In the genomic region with DNA sequence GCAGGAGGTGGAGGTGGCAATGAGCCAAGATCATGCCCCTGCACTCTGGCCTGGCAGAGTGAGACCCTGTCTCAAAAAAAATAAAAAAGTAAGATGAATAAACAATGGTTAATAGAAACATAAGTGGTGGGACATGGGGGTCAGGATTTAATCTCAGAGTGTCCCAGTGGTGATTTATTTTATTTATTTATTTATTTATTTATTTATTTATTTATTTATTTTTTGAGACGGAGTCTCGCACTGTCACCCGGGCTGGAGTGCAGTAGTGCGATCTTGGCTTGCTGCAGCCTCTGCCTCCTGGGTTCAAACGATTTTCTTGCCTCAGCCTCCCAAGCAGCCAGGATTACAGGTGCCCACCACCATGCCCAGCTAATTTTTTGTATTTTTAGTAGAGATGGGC, we compare ENCODE assay signal across 20 cellular contexts.
A peak's percentile ranks its signal among the peaks of the same experiment; 100 is the strongest.
DNase-seq lines count a peak whose midpoint lies in the region; ATAC-seq, FAIRE-seq and TF ChIP-seq lines count a peak whose summit lies in the region.
"Had no signal": no experiment of that assay in that cellular context is flagged by ENCODE, and none has a peak within 500 bp of the region (broad histone marks: within the 10 kb centered on the region; RNA-seq: fewer than 3 reads in every experiment).

No MANE protein-coding gene starts in this region.

- TF ChIP-seq EP300 in A549 (IDR thresholded peaks at IDR 0.05): no peak
- TF ChIP-seq EP300 in K562 (IDR thresholded peaks at IDR 0.05; ENCODE audit: low read length): no peak
- no peak for TF ChIP-seq EP300 in gastroesophageal sphincter (IDR thresholded peaks at IDR 0.05)

- no peaks in the 10 kb centered on the region for H3K4me1 ChIP-seq in A549
- H3K4me1 ChIP-seq in K562 (replicated peaks in 1 of 2; ENCODE audit: control insufficient read depth in 2 of 2, insufficient read depth in 2 of 2, low read length in 2 of 2): no peaks in the 10 kb centered on the region
- H3K4me1 ChIP-seq in gastroesophageal sphincter: no peaks in the 10 kb centered on the region

- H3K9me3 Mint-ChIP-seq in CD4-positive, alpha-beta T cell: no peaks in the 10 kb centered on the region
- H3K9me3 Mint-ChIP-seq in natural killer cell treated with Interleukin-12 subunit alpha and Interleukin-12 subunit beta and Interleukin-15 and Interleukin-18, amount 100 ng/mL, for 72 hours: no peaks in the 10 kb centered on the region

- no peak overlapping the region for H3K4me3 Mint-ChIP-seq in CD4-positive, alpha-beta T cell
- H3K4me3 Mint-ChIP-seq in natural killer cell treated with Interleukin-12 subunit alpha and Interleukin-12 subunit beta and Interleukin-15 and Interleukin-18, amount 100 ng/mL, for 72 hours: peak overlapping the region; percentile 71
- H3K4me3 Mint-ChIP-seq: CD14-positive monocyte had no signal

- H3K36me3 ChIP-seq in K562 (ENCODE audit: control insufficient read depth, insufficient read depth, low read length): no peaks in the 10 kb centered on the region
- no peaks in the 10 kb centered on the region for H3K36me3 ChIP-seq in gastroesophageal sphincter
- H3K36me3 ChIP-seq: BE2C had no signal

- H3K27me3 ChIP-seq in CD4-positive, alpha-beta T cell (ENCODE audit: control insufficient read depth, insufficient read depth, low read length): no peaks in the 10 kb centered on the region
- H3K27me3 ChIP-seq in K562 (ENCODE audit: control insufficient read depth in 2 of 2, insufficient read depth in 2 of 2, low read length in 2 of 2): peaks cover 19 to 32% of the 10 kb centered on the region in 2 experiments
- H3K27me3 ChIP-seq in gastroesophageal sphincter: no peaks in the 10 kb centered on the region
- H3K27me3 ChIP-seq: BE2C had no signal

- TF ChIP-seq POLR2A in A549 (IDR thresholded peaks at IDR 0.05; ENCODE audit: low read length) (no peak), K562 (conservative IDR thresholded peaks at IDR 0.05) (no peak), gastroesophageal sphincter (IDR thresholded peaks at IDR 0.05) (no peak)

- H3K4me3 ChIP-seq in A549: no peak overlapping the region
- no peak overlapping the region for H3K4me3 ChIP-seq in K562
- H3K4me3 ChIP-seq in gastroesophageal sphincter: no peak overlapping the region

- H3K79me2 ChIP-seq in K562 (ENCODE audit: control insufficient read depth, insufficient read depth, low read length): no peaks in the 10 kb centered on the region

- H3K4me1 Mint-ChIP-seq in CD4-positive, alpha-beta T cell (ENCODE audit: low read depth): peaks cover 18% of the 10 kb centered on the region
- peaks cover 37 to 39% of the 10 kb centered on the region in 2 donors for H3K4me1 Mint-ChIP-seq in natural killer cell treated with Interleukin-12 subunit alpha and Interleukin-12 subunit beta and Interleukin-15 and Interleukin-18, amount 100 ng/mL, for 72 hours (ENCODE audit: low read depth in 2 of 2)
- H3K4me1 Mint-ChIP-seq: CD14-positive monocyte had no signal

- H3K9me3 ChIP-seq in A549 (no peaks in the 10 kb centered on the region), K562 (replicated peaks; ENCODE audit: control insufficient read depth, insufficient read depth, low read depth, low read length) (no peaks in the 10 kb centered on the region), gastroesophageal sphincter (no peaks in the 10 kb centered on the region)
- H3K9me3 ChIP-seq in CD4-positive, alpha-beta T cell (ENCODE audit: control insufficient read depth, low read length): no peaks in the 10 kb centered on the region
- H3K9me3 ChIP-seq: BE2C had no signal

- H3K27ac ChIP-seq in A549 (no peak overlapping the region), K562 (ENCODE audit: extremely low read depth, low read depth, low read length) (no peak overlapping the region), gastroesophageal sphincter (no peak overlapping the region)
- H3K27ac ChIP-seq in CD4-positive, alpha-beta T cell (ENCODE audit: low read depth, low read length): no peak overlapping the region

- no peaks in the 10 kb centered on the region; the same call in 1 of the 2 replicates for H4K20me1 ChIP-seq in K562 (replicated peaks; ENCODE audit: control insufficient read depth, insufficient read depth, low read length)

- in situ Hi-C loops in K562 (cut with MboI): no loop called here

- no peak overlapping the region for H3K9ac ChIP-seq in K562 (ENCODE audit: insufficient read depth in 1 of 2, low read depth in 2 of 2, low read length in 2 of 2)

- H3K4me2 ChIP-seq in A549 (no peak overlapping the region), K562 (ENCODE audit: insufficient read depth, low read length) (no peak overlapping the region)

- ATAC-seq in A549 (no peak), K562 (no peak), gastroesophageal sphincter (no peak), Right ventricle myocardium superior (ENCODE audit: poor library complexity) (no peak)
- ATAC-seq in CD4-positive, alpha-beta T cell (ENCODE audit: poor library complexity): no peak
- no peak for ATAC-seq in natural killer cell treated with Interleukin-12 subunit alpha and Interleukin-12 subunit beta and Interleukin-15 and Interleukin-18, amount 100 ng/mL, for 72 hours
- ATAC-seq: HepG2 had no signal

- H3K9me1 ChIP-seq in K562 (ENCODE audit: control insufficient read depth, insufficient read depth, low read length): no peaks in the 10 kb centered on the region

- no peaks in the 10 kb centered on the region for H3K27me3 Mint-ChIP-seq in CD4-positive, alpha-beta T cell
- H3K27me3 Mint-ChIP-seq in natural killer cell treated with Interleukin-12 subunit alpha and Interleukin-12 subunit beta and Interleukin-15 and Interleukin-18, amount 100 ng/mL, for 72 hours: peaks cover 6 to 7% of the 10 kb centered on the region in 2 donors

- no TSS peak for BruUV-seq in K562 (replicated peaks; lab: Mats Ljungman, UMichigan)

- WGBS in A549 (ENCODE audit: missing lambda C conversion rate): 59% methylated on average over 5 of the region's 5 CpGs
- WGBS in K562 (ENCODE audit: insufficient coverage, low coverage, missing lambda C conversion rate): 7% methylated on average over 5 of the region's 5 CpGs
- 91% methylated on average over 4 to 5 of the region's 5 CpGs for WGBS in gastroesophageal sphincter (ENCODE audit: low coverage in 1 of 2), 2 donors

- no peaks in the 10 kb centered on the region for H3K36me3 Mint-ChIP-seq in CD4-positive, alpha-beta T cell (ENCODE audit: low read depth)
- H3K36me3 Mint-ChIP-seq in natural killer cell treated with Interleukin-12 subunit alpha and Interleukin-12 subunit beta and Interleukin-15 and Interleukin-18, amount 100 ng/mL, for 72 hours: no peaks in the 10 kb centered on the region
- H3K36me3 Mint-ChIP-seq: CD14-positive monocyte had no signal

- POLR2A ChIA-PET in A549 (lab: Yijun Ruan, JAX) (no interaction called here), K562 (lab: Yijun Ruan, JAX) (interaction anchor here (1.2 kb wide), 1 partner anchor 8 kb away, joined by 6 read pairs; no protein-coding TSS in a partner anchor)
- POLR2A ChIA-PET in CD4-positive, alpha-beta T cell (lab: Charles Lee): interaction anchor here (1.1 to 2.6 kb wide), 2 partner anchors 10 to 342 kb away, joined by 3 to 22 read pairs; no protein-coding TSS in a partner anchor

- intact Hi-C loops in CD4-positive, alpha-beta T cell (cut with DNase I, micrococcal nuclease): loop anchor here (1.0 to 5.0 kb wide), 2 partner anchors 11 to 43 kb away; no protein-coding TSS in a partner anchor
- intact Hi-C loops in K562 (cut with micrococcal nuclease) (no loop called here), Right ventricle myocardium superior (cut with DNase I) (no loop called here)

- H3K27ac Mint-ChIP-seq in CD4-positive, alpha-beta T cell: peak overlapping the region; percentile 82
- H3K27ac Mint-ChIP-seq in natural killer cell treated with Interleukin-12 subunit alpha and Interleukin-12 subunit beta and Interleukin-15 and Interleukin-18, amount 100 ng/mL, for 72 hours: peak overlapping the region; percentile 66 to 91
- H3K27ac Mint-ChIP-seq: CD14-positive monocyte had no signal

- H2AFZ ChIP-seq in K562 (ENCODE audit: low read depth, low read length): no peak overlapping the region

- no peak for TF ChIP-seq CTCF in A549 (IDR thresholded peaks at IDR 0.05)
- TF ChIP-seq CTCF in CD4-positive, alpha-beta T cell (IDR thresholded peaks at IDR 0.05): no peak
- TF ChIP-seq CTCF in K562 (IDR thresholded peaks at IDR 0.05 in 2 of 3, conservative IDR thresholded peaks at IDR 0.05 in 1 of 3; ENCODE audit: insufficient read depth in 2 of 3, low read depth in 1 of 3, low read length in 3 of 3): no peak
- no peak for TF ChIP-seq CTCF in gastroesophageal sphincter (IDR thresholded peaks at IDR 0.05)

- CTCF ChIA-PET in A549 (lab: Yijun Ruan, JAX): no interaction called here
- CTCF ChIA-PET in CD4-positive, alpha-beta T cell (lab: Charles Lee): no interaction called here
- CTCF ChIA-PET in K562 (lab: Yijun Ruan, JAX; ENCODE audit: low intra/inter-chr PET ratio): no interaction called here

- no peak for DNase-seq in A549 (ENCODE audit: low read depth in 1 of 2, low spot score in 1 of 2)
- no peak for DNase-seq in CD4-positive, alpha-beta T cell
- no peak for DNase-seq in K562 (ENCODE audit: extremely low read depth in 1 of 4, low spot score in 3 of 4)
- DNase-seq in natural killer cell treated with Interleukin-12 subunit alpha and Interleukin-12 subunit beta and Interleukin-15 and Interleukin-18, amount 100 ng/mL, for 72 hours (ENCODE audit: low spot score): no peak
- DNase-seq in LoVo (ENCODE audit: low spot score): no peak
- DNase-seq in Right ventricle myocardium superior: no peak
- DNase-seq: BE2C, DMS153, DMS79 treated with DMSO at 0.1 percent for 48 hours, EL, HCEC 1CT had no signal

- FAIRE-seq in A549 (lab: Jason Lieb, UNC): no peak
- FAIRE-seq in K562 (lab: Jason Lieb, UNC): no peak
- FAIRE-seq: A204.1, D721Med, G401.6, GM12891, H1, HepG2, HTR-8/SVneo had no signal

- no peak for TF ChIP-seq RAD21 in A549 (conservative IDR thresholded peaks at IDR 0.05 in 1 of 2, IDR thresholded peaks at IDR 0.05 in 1 of 2)
- TF ChIP-seq RAD21 in K562 (CRISPR knock-in tag; conservative IDR thresholded peaks at IDR 0.05 in 1 of 2, IDR thresholded peaks at IDR 0.05 in 1 of 2): no peak

TF ChIP-seq in A549, 52 proteins besides CTCF, POLR2A, EP300 and RAD21 (continues in another document):
- TF ChIP-seq, protein P1, sequence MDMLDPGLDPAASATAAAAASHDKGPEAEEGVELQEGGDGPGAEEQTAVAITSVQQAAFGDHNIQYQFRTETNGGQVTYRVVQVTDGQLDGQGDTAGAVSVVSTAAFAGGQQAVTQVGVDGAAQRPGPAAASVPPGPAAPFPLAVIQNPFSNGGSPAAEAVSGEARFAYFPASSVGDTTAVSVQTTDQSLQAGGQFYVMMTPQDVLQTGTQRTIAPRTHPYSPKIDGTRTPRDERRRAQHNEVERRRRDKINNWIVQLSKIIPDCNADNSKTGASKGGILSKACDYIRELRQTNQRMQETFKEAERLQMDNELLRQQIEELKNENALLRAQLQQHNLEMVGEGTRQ (IDR thresholded peaks at IDR 0.05): no peak

TF ChIP-seq in K562, 482 proteins besides CTCF, POLR2A, EP300 and RAD21:
- TF ChIP-seq HEY1 (CRISPR knock-in tag; IDR thresholded peaks at IDR 0.05; ENCODE audit: borderline replicate concordance): no peak
- 0 out of 2 replicates have a peak, but pooled peaks have one; percentile 39 for TF ChIP-seq NFIC (IDR thresholded peaks at IDR 0.05)
- no peak for TF ChIP-seq FUS (optimal IDR thresholded peaks at IDR 0.05; ENCODE audit: low read depth, low read length)

Comparison
In these comparisons a context has a peak if more than half of its experiments do, and no peak if none do; other contexts are left out.
1. intact Hi-C loops: an anchor here in CD4-positive, alpha-beta T cell (1.0 to 5.0 kb wide); none called in K562 and Right ventricle myocardium superior.